In the genomic region with DNA sequence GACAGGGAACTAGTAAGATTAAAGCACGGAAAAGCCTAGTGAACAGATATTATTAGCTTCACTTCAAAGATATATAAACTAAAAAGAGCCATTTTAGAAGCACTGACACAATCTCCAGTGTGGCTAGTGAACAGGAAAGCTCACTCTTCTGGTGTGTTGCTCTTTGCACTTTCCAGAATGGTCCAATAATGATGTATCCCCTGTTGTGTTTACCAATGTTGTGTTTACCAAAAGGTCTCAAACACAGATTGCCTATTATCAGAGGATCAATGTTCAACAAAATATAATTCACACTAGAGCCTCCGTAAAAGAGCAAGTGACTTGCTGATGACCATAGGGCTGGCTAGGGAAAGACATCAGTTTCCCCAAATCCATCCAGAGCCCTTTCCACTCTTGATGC, we compare ENCODE assay signal across 20 cellular contexts. TPM values are rescaled to one million over a fixed set of nuclear protein-coding genes. Genes with fewer than 3 reads are reported as not detected.
DNase-seq lines count a peak whose midpoint lies in the region; ATAC-seq, FAIRE-seq and TF ChIP-seq lines count a peak whose summit lies in the region.
"Had no signal": no experiment of that assay in that cellular context is flagged by ENCODE, and none has a peak within 500 bp of the region (broad histone marks: within the 10 kb centered on the region; RNA-seq: fewer than 3 reads in every experiment).

No MANE protein-coding gene starts in this region.

- H3K27me3 ChIP-seq in HepG2 (ENCODE audit: control insufficient read depth in 1 of 2, insufficient read depth in 2 of 2, low read length in 2 of 2) (no peaks in the 10 kb centered on the region), right lobe of liver (no peaks in the 10 kb centered on the region)
- H3K27me3 ChIP-seq: BLaER1 treated with 17β-estradiol and CSF1 and Interleukin-3, amounts not matched to agents 10 nM and 100 nM had no signal

- H3K9ac ChIP-seq in HepG2 (ENCODE audit: insufficient read depth, low read depth, low read length): no peak overlapping the region
- H3K9ac ChIP-seq: BLaER1 treated with 17β-estradiol and CSF1 and Interleukin-3, amounts not matched to agents 10 nM and 100 nM had no signal

- no peak; the same call in 2 of the 3 replicates for ATAC-seq in HepG2
- peak; percentile 64 to 90 (median 86) for ATAC-seq in right lobe of liver
- ATAC-seq: A549; CD8-positive, alpha-beta T cell had no signal

- H3K4me3 ChIP-seq in HepG2 (replicated peaks in 1 of 3; ENCODE audit: insufficient read depth in 1 of 3, low read depth in 2 of 3, low read length in 3 of 3) (no peak overlapping the region), right lobe of liver (no peak overlapping the region)
- H3K4me3 ChIP-seq: A549; BLaER1 treated with 17β-estradiol and CSF1 and Interleukin-3, amounts not matched to agents 10 nM and 100 nM had no signal

- DNase-seq in GM12892 (ENCODE audit: insufficient read length) (no peak), HepG2 (ENCODE audit: low spot score) (no peak), right lobe of liver (no peak), epidermal melanocyte (ENCODE audit: insufficient read length, low spot score) (no peak), NCI-H226 (no peak)
- DNase-seq: AML-193; Caco-2; Calu3; CD4-positive, alpha-beta T cell; CD8-positive, alpha-beta T cell; DMS79 treated with DMSO at 0.1 percent for 48 hours; GF-D8 had no signal

- TF ChIP-seq CTCF in HepG2 (CRISPR knock-in tag; IDR thresholded peaks at IDR 0.05): no peak
- TF ChIP-seq CTCF in right lobe of liver (IDR thresholded peaks at IDR 0.05): no peak

- H2AFZ ChIP-seq in HepG2 (ENCODE audit: low read length): no peak overlapping the region

- no peaks in the 10 kb centered on the region for H4K20me1 ChIP-seq in HepG2 (ENCODE audit: insufficient read depth, low read length)
- H4K20me1 ChIP-seq: BLaER1 treated with 17β-estradiol and CSF1 and Interleukin-3, amounts not matched to agents 10 nM and 100 nM had no signal

- TF ChIP-seq POLR2A in GM12892 (IDR thresholded peaks at IDR 0.05; ENCODE audit: low read depth, low read length) (no peak), HepG2 (IDR thresholded peaks at IDR 0.05; ENCODE audit: insufficient read depth in 1 of 2, low read depth in 2 of 2, low read length in 2 of 2) (no peak), right lobe of liver (IDR thresholded peaks at IDR 0.05) (no peak)

- 6% methylated on average over 2 of the region's 2 CpGs for WGBS in HepG2 (ENCODE audit: low lambda C conversion rate)
- WGBS in right lobe of liver (ENCODE audit: insufficient coverage, low coverage, low lambda C conversion rate, missing lambda C conversion rate): 15% methylated on average over 2 of the region's 2 CpGs

- TF ChIP-seq EP300 in HepG2 (IDR thresholded peaks at IDR 0.05; ENCODE audit: low read depth in 2 of 2, low read length in 2 of 2) (no peak), HepG2 (CRISPR knock-in tag; IDR thresholded peaks at IDR 0.05; ENCODE audit: borderline replicate concordance) (no peak)

- in situ Hi-C loops in HepG2 (cut with HindIII; ENCODE audit: extremely low pct_ligation_motif_present, low pct_unique_long_range_greater_than_20kb): no loop called here

- no TSS peak for BruUV-seq in HepG2 (replicated peaks; lab: Mats Ljungman, UMichigan)

- no peak overlapping the region for H3K4me2 ChIP-seq in HepG2 (ENCODE audit: low read depth, low read length)
- H3K4me2 ChIP-seq: A549; BLaER1 treated with 17β-estradiol and CSF1 and Interleukin-3, amounts not matched to agents 10 nM and 100 nM had no signal

- intact Hi-C loops in HepG2 (cut with micrococcal nuclease; ENCODE audit: unreplicated experiment) (no loop called here), right lobe of liver (cut with DNase I) (no loop called here)

- no peaks in the 10 kb centered on the region for H3K79me2 ChIP-seq in HepG2 (ENCODE audit: insufficient read depth, low read length)

- no peak overlapping the region for H3K27ac ChIP-seq in HepG2 (ENCODE audit: extremely low read length, insufficient read depth, low read length)
- H3K27ac ChIP-seq in right lobe of liver: peak overlapping the region in 2 of 3 donors; percentile 60 to 65
- H3K27ac ChIP-seq: 22Rv1; A549; BLaER1 treated with 17β-estradiol and CSF1 and Interleukin-3, amounts not matched to agents 10 nM and 100 nM; C4-2B had no signal

- POLR2A ChIA-PET in HepG2 (lab: Yijun Ruan, JAX): no interaction called here

- H3K9me3 ChIP-seq in HepG2 (ENCODE audit: low read length) (no peaks in the 10 kb centered on the region), right lobe of liver (no peaks in the 10 kb centered on the region)

- FAIRE-seq in GM12892 (lab: Jason Lieb, UNC) (peak; percentile 14), HepG2 (lab: Jason Lieb, UNC) (no peak)
- FAIRE-seq: A549, D721Med, G401.6, GM12891, GM18507 had no signal

- no peak for TF ChIP-seq RAD21 in HepG2 (CRISPR knock-in tag; IDR thresholded peaks at IDR 0.05)

- no peaks in the 10 kb centered on the region for H3K36me3 ChIP-seq in HepG2 (replicated peaks in 1 of 2; ENCODE audit: control insufficient read depth in 1 of 2, insufficient read depth in 2 of 2, low read length in 2 of 2)
- no peaks in the 10 kb centered on the region for H3K36me3 ChIP-seq in right lobe of liver
- H3K36me3 ChIP-seq: BLaER1 treated with 17β-estradiol and CSF1 and Interleukin-3, amounts not matched to agents 10 nM and 100 nM had no signal

- H3K4me1 ChIP-seq in HepG2 (ENCODE audit: insufficient read depth, low read length): no peaks in the 10 kb centered on the region
- peaks cover 0 to 21% (median 0%) of the 10 kb centered on the region in 4 donors for H3K4me1 ChIP-seq in right lobe of liver
- H3K4me1 ChIP-seq: A549, Caco-2 had no signal

- CTCF ChIA-PET in HepG2 (lab: Yijun Ruan, JAX; ENCODE audit: low intra/inter-chr PET ratio, low total read pairs): no interaction called here

TF ChIP-seq in HepG2, 621 proteins besides CTCF, POLR2A, EP300 and RAD21 (continues in another document):
- no peak for TF ChIP-seq SMAD9 (CRISPR knock-in tag; IDR thresholded peaks at IDR 0.05)
- no peak for TF ChIP-seq ZNF749 (CRISPR knock-in tag; IDR thresholded peaks at IDR 0.05; ENCODE audit: borderline replicate concordance)
- no peak for TF ChIP-seq IKZF4 (CRISPR knock-in tag; IDR thresholded peaks at IDR 0.05; ENCODE audit: borderline replicate concordance, low read depth, not compliant biosample characterization)
- no peak for TF ChIP-seq REL (CRISPR knock-in tag; conservative IDR thresholded peaks at IDR 0.05)

RNA-seq across cellular contexts. Expression of a gene that starts 11.6 kb away (rescaled TPM):
- polyA plus RNA-seq in GM12892 (2012; ENCODE audit: missing spikeins): 5.7 TPM
- total RNA-seq in HepG2 (2016; rRNA removed; fragmentation: Illumina TruSeq; extraction: Trizol) (0.02 TPM in 1 of 2 replicates, not detected in the other), right lobe of liver (1 to 10 TPM; 1.9 to 8.5 (median 3.3) TPM)
- not detected in 2 replicates for total RNA-seq in HepG2 (2016; cell fraction: cytosol; rRNA removed; fragmentation: Illumina TruSeq; extraction: Trizol; ENCODE audit: low read depth)
- total RNA-seq in HepG2 (2016; cell fraction: insoluble cytoplasmic fraction; rRNA removed; fragmentation: Illumina TruSeq; extraction: Trizol): 0.02 and 0.09 TPM in 2 replicates
- 0.10 and 0.46 TPM in 2 replicates for total RNA-seq in HepG2 (2016; cell fraction: membrane; rRNA removed; fragmentation: Illumina TruSeq; extraction: Trizol)
- 0.09 TPM in 1 of 2 replicates, not detected in the other for total RNA-seq in HepG2 (2016; cell fraction: nucleus; rRNA removed; fragmentation: Illumina TruSeq; extraction: Trizol)
- polyA plus RNA-seq in HepG2 (2011; rRNA removed): 0.08 and 0.10 TPM in 2 replicates
- 0.11 and 0.12 TPM in 2 replicates for polyA plus RNA-seq in HepG2 (2011; cell fraction: cytosol; rRNA removed)
- 0.31 and 0.54 TPM in 2 replicates for polyA plus RNA-seq in HepG2 (2011; cell fraction: nucleus; rRNA removed)
- polyA plus RNA-seq in HepG2 (2012): 0.15 and 0.20 TPM in 2 replicates
- not detected in 2 replicates for polyA plus RNA-seq in HepG2 (2016; cell fraction: cytosol; fragmentation: Illumina TruSeq; extraction: Trizol; ENCODE audit: low read depth)
- 0.04 TPM in 1 of 2 replicates, not detected in the other for polyA plus RNA-seq in HepG2 (2016; cell fraction: insoluble cytoplasmic fraction; fragmentation: Illumina TruSeq; extraction: Trizol; ENCODE audit: low read depth)
- polyA plus RNA-seq in HepG2 (2016; cell fraction: membrane; fragmentation: Illumina TruSeq; extraction: Trizol; ENCODE audit: low read depth): not detected in 2 replicates
- not detected in 2 replicates for polyA plus RNA-seq in HepG2 (2016; cell fraction: nucleus; fragmentation: Illumina TruSeq; extraction: Trizol; ENCODE audit: insufficient read depth, low read depth)
- 0.16 and 16.6 TPM in 2 replicates for polyA minus RNA-seq in HepG2 (2011; rRNA and poly(A)+ RNA removed; ENCODE audit: low replicate concordance)
- 0.18 TPM in 1 of 2 replicates, not detected in the other for polyA minus RNA-seq in HepG2 (2011; cell fraction: cytosol; rRNA and poly(A)+ RNA removed)
- 0.37 and 0.52 TPM in 2 replicates for polyA minus RNA-seq in HepG2 (2011; cell fraction: nucleus; rRNA and poly(A)+ RNA removed)

RNA-seq across cellular contexts. Expression of a gene that starts 29.9 kb away (rescaled TPM):
- polyA plus RNA-seq in GM12892 (2012; ENCODE audit: missing spikeins): 18.2 TPM
- total RNA-seq in HepG2 (2016; rRNA removed; fragmentation: Illumina TruSeq; extraction: Trizol) (12.9 and 16.9 TPM in 2 replicates), right lobe of liver (1 to 10 TPM; 3.6 to 9.8 (median 8.1) TPM)
- 2.5 TPM in 2 replicates for total RNA-seq in HepG2 (2016; cell fraction: cytosol; rRNA removed; fragmentation: Illumina TruSeq; extraction: Trizol; ENCODE audit: low read depth)
- total RNA-seq in HepG2 (2016; cell fraction: insoluble cytoplasmic fraction; rRNA removed; fragmentation: Illumina TruSeq; extraction: Trizol): 14.9 TPM in 2 replicates
- 8.5 and 8.9 TPM in 2 replicates for total RNA-seq in HepG2 (2016; cell fraction: membrane; rRNA removed; fragmentation: Illumina TruSeq; extraction: Trizol)
- total RNA-seq in HepG2 (2016; cell fraction: nucleus; rRNA removed; fragmentation: Illumina TruSeq; extraction: Trizol): 10.5 and 11.0 TPM in 2 replicates
- polyA plus RNA-seq in HepG2 (2011; rRNA removed): 9.0 and 9.6 TPM in 2 replicates
- 9.8 and 11.3 TPM in 2 replicates for polyA plus RNA-seq in HepG2 (2011; cell fraction: cytosol; rRNA removed)
- 4.5 and 4.6 TPM in 2 replicates for polyA plus RNA-seq in HepG2 (2011; cell fraction: nucleus; rRNA removed)
- 15.9 and 21.6 TPM in 2 replicates for polyA plus RNA-seq in HepG2 (2012)
- 3.6 and 3.8 TPM in 2 replicates for polyA plus RNA-seq in HepG2 (2016; cell fraction: cytosol; fragmentation: Illumina TruSeq; extraction: Trizol; ENCODE audit: low read depth)
- 39.4 and 44.5 TPM in 2 replicates for polyA plus RNA-seq in HepG2 (2016; cell fraction: insoluble cytoplasmic fraction; fragmentation: Illumina TruSeq; extraction: Trizol; ENCODE audit: low read depth)
- 10.7 and 10.9 TPM in 2 replicates for polyA plus RNA-seq in HepG2 (2016; cell fraction: membrane; fragmentation: Illumina TruSeq; extraction: Trizol; ENCODE audit: low read depth)
- 24.8 and 26.2 TPM in 2 replicates for polyA plus RNA-seq in HepG2 (2016; cell fraction: nucleus; fragmentation: Illumina TruSeq; extraction: Trizol; ENCODE audit: insufficient read depth, low read depth)
- polyA minus RNA-seq in HepG2 (2011; rRNA and poly(A)+ RNA removed; ENCODE audit: low replicate concordance): 9.1 and 9.6 TPM in 2 replicates
- polyA minus RNA-seq in HepG2 (2011; cell fraction: cytosol; rRNA and poly(A)+ RNA removed): 10.9 and 13.7 TPM in 2 replicates
- polyA minus RNA-seq in HepG2 (2011; cell fraction: nucleus; rRNA and poly(A)+ RNA removed): 6.5 and 8.1 TPM in 2 replicates
